14 cellular contexts compared by ENCODE assay signal in genomic region chr18:28995319-28995718, GRCh38.
DNase-seq lines count a peak whose midpoint lies in the region; ATAC-seq, FAIRE-seq and TF ChIP-seq lines count a peak whose summit lies in the region.
"Had no signal": no experiment of that assay in that cellular context is flagged by ENCODE, and none has a peak within 500 bp of the region (broad histone marks: within the 10 kb centered on the region; RNA-seq: fewer than 3 reads in every experiment).

No MANE protein-coding gene starts in this region.

- peak; percentile 56 for TF ChIP-seq RAD21 in neural cell (conservative IDR thresholded peaks at IDR 0.05)

- no peak overlapping the region for H3K9ac ChIP-seq in neural cell (ENCODE audit: low read length)

- DNase-seq in D721Med (ENCODE audit: insufficient read length, low spot score) (no peak), NCI-H146 (lab: John Stamatoyannopoulos, UW) (peak; percentile 56), chondrocyte (ENCODE audit: low spot score) (no peak), HUDEP-2 (lab: John Stamatoyannopoulos, UW; ENCODE audit: unreplicated experiment in 76 of 76) (no peak), tibial artery (no peak)
- no peak for DNase-seq in CD8-positive, alpha-beta memory T cell
- DNase-seq: activated CD8-positive, alpha-beta T cell treated with anti-CD3 and anti-CD28 coated beads for 36 hours; activated naive CD4-positive, alpha-beta T cell; central memory CD4-positive, alpha-beta T cell; Karpas-422 had no signal

- no peaks in the 10 kb centered on the region for H3F3A ChIP-seq in neural cell (ENCODE audit: insufficient read depth, low read length, poor library complexity, severe bottlenecking)

- no peaks in the 10 kb centered on the region for H4K20me1 ChIP-seq in neural cell (ENCODE audit: insufficient read depth)

- intact Hi-C loops in tibial artery (cut with DNase I; ENCODE audit: low total_unique reads), result no loop called here

- CTCF ChIA-PET in CD8-positive, alpha-beta memory T cell (lab: Charles Lee), result no interaction called here

- no peak overlapping the region for H3K4me2 ChIP-seq in neural cell (ENCODE audit: low read length)

- TF ChIP-seq CTCF in D721Med (IDR thresholded peaks at IDR 0.05; ENCODE audit: insufficient read depth, missing control alignments), result no peak
- TF ChIP-seq CTCF in chondrocyte (IDR thresholded peaks at IDR 0.05), result peak; percentile 67
- TF ChIP-seq CTCF in neural cell (IDR thresholded peaks at IDR 0.05; ENCODE audit: poor library complexity, severe bottlenecking), result peak; percentile 50
- TF ChIP-seq CTCF in tibial artery (IDR thresholded peaks at IDR 0.05), result no peak

- no peak for TF ChIP-seq EP300 in neural cell (conservative IDR thresholded peaks at IDR 0.05; ENCODE audit: poor library complexity, severe bottlenecking)

- no peaks in the 10 kb centered on the region for H3K27me3 ChIP-seq in neural cell (ENCODE audit: insufficient read depth, low read depth, low read length)
- H3K27me3 ChIP-seq in CD8-positive, alpha-beta memory T cell (ENCODE audit: insufficient read depth, low read length, poor library complexity, severe bottlenecking), result no peaks in the 10 kb centered on the region
- H3K27me3 ChIP-seq in tibial artery, result no peaks in the 10 kb centered on the region

- H3K4me1 Mint-ChIP-seq in chondrocyte (ENCODE audit: low read depth), result no peaks in the 10 kb centered on the region
- no peaks in the 10 kb centered on the region for H3K4me1 Mint-ChIP-seq in CD8-positive, alpha-beta memory T cell
- H3K4me1 Mint-ChIP-seq: memory B cell had no signal

- FAIRE-seq in D721Med (lab: Jason Lieb, UNC), result peak; percentile 79

- H3K79me2 ChIP-seq in neural cell (replicated peaks; ENCODE audit: insufficient read depth, low read length), result no peaks in the 10 kb centered on the region

- H2AFZ ChIP-seq in neural cell (ENCODE audit: low read depth, low read length), result no peak overlapping the region

- H3K4me3 Mint-ChIP-seq in chondrocyte (ENCODE audit: unreplicated experiment), result no peak overlapping the region
- no peak overlapping the region for H3K4me3 Mint-ChIP-seq in CD8-positive, alpha-beta memory T cell
- H3K4me3 Mint-ChIP-seq: activated CD8-positive, alpha-beta T cell treated with anti-CD3 and anti-CD28 coated beads for 36 hours; memory B cell had no signal

- ATAC-seq in HG02973 (IDR thresholded peaks at IDR 0.05; ENCODE audit: unreplicated experiment), result no peak
- ATAC-seq: activated CD8-positive, alpha-beta T cell treated with anti-CD3 and anti-CD28 coated beads for 36 hours had no signal

- POLR2A ChIA-PET in CD8-positive, alpha-beta memory T cell (lab: Charles Lee), result no interaction called here

- no peaks in the 10 kb centered on the region for H3K9me3 ChIP-seq in neural cell (ENCODE audit: low read length)
- H3K9me3 ChIP-seq in CD8-positive, alpha-beta memory T cell (ENCODE audit: low read length), result no peaks in the 10 kb centered on the region
- no peaks in the 10 kb centered on the region for H3K9me3 ChIP-seq in tibial artery
- H3K9me3 ChIP-seq: thoracic aorta had no signal

- H3K9me3 Mint-ChIP-seq in chondrocyte (ENCODE audit: low read depth), result peaks cover 3% of the 10 kb centered on the region
- peaks cover 0 to 32% (median 6%) of the 10 kb centered on the region in 5 donors for H3K9me3 Mint-ChIP-seq in CD8-positive, alpha-beta memory T cell

- no peak overlapping the region for H3K27ac Mint-ChIP-seq in chondrocyte (ENCODE audit: unreplicated experiment)
- no peak overlapping the region for H3K27ac Mint-ChIP-seq in CD8-positive, alpha-beta memory T cell
- H3K27ac Mint-ChIP-seq: activated CD8-positive, alpha-beta T cell treated with anti-CD3 and anti-CD28 coated beads for 36 hours; memory B cell had no signal

- no peaks in the 10 kb centered on the region for H3K9me2 ChIP-seq in neural cell (ENCODE audit: insufficient read depth, low read length)

- H3K4me1 ChIP-seq in CD8-positive, alpha-beta memory T cell (ENCODE audit: insufficient read depth, low read length), result no peaks in the 10 kb centered on the region
- H3K4me1 ChIP-seq in tibial artery, result no peaks in the 10 kb centered on the region

- H3K27ac ChIP-seq in neural cell (ENCODE audit: low read length) (no peak overlapping the region), tibial artery (no peak overlapping the region)
- no peak overlapping the region for H3K27ac ChIP-seq in CD8-positive, alpha-beta memory T cell (ENCODE audit: low read depth, low read length)
- H3K27ac ChIP-seq: thoracic aorta had no signal

- no peak overlapping the region for H3K4me3 ChIP-seq in neural cell (ENCODE audit: low read length)
- H3K4me3 ChIP-seq in CD8-positive, alpha-beta memory T cell (ENCODE audit: low read length), result no peak overlapping the region
- no peak overlapping the region for H3K4me3 ChIP-seq in tibial artery
- H3K4me3 ChIP-seq: thoracic aorta had no signal

- H3K36me3 ChIP-seq in neural cell (ENCODE audit: insufficient read depth, low read length), result no peaks in the 10 kb centered on the region
- no peaks in the 10 kb centered on the region for H3K36me3 ChIP-seq in CD8-positive, alpha-beta memory T cell (ENCODE audit: insufficient read depth, low read length)
- no peaks in the 10 kb centered on the region for H3K36me3 ChIP-seq in tibial artery
- H3K36me3 ChIP-seq: thoracic aorta had no signal

- H3K27me3 Mint-ChIP-seq in chondrocyte (ENCODE audit: low read depth), result no peaks in the 10 kb centered on the region
- no peaks in the 10 kb centered on the region for H3K27me3 Mint-ChIP-seq in CD8-positive, alpha-beta memory T cell
- H3K27me3 Mint-ChIP-seq: activated CD8-positive, alpha-beta T cell treated with anti-CD3 and anti-CD28 coated beads for 36 hours; memory B cell had no signal

- H3K36me3 Mint-ChIP-seq in chondrocyte (ENCODE audit: low read depth), result no peaks in the 10 kb centered on the region
- peaks cover 0 to 5% (median 3%) of the 10 kb centered on the region in 3 donors for H3K36me3 Mint-ChIP-seq in CD8-positive, alpha-beta memory T cell
- H3K36me3 Mint-ChIP-seq: memory B cell had no signal

TF ChIP-seq in neural cell, 6 proteins besides CTCF, POLR2A, EP300 and RAD21:
- peak; percentile 62 for TF ChIP-seq SMC3 (conservative IDR thresholded peaks at IDR 0.05; ENCODE audit: poor library complexity)
- no peak for TF ChIP-seq POLR2AphosphoS5 (IDR thresholded peaks at IDR 0.05)

Comparison
In these comparisons a context has a peak if more than half of its experiments do, and no peak if none do; other contexts are left out.
1. CTCF ChIP-seq: peak in chondrocyte (single experiment) and neural cell (single experiment); none in D721Med (single experiment) and tibial artery (0 of 2).